13 cellular contexts compared by ENCODE assay signal in genomic region chr14:26008290-26008689, GRCh38.
A peak's percentile ranks its signal among the peaks of the same experiment; 100 is the strongest.
DNase-seq lines count a peak whose midpoint lies in the region; ATAC-seq and TF ChIP-seq lines count a peak whose summit lies in the region.
"Had no signal": no experiment of that assay in that cellular context is flagged by ENCODE, and none has a peak within 500 bp of the region (broad histone marks: within the 10 kb centered on the region; RNA-seq: fewer than 3 reads in every experiment).

No MANE protein-coding gene starts in this region.

- no peaks in the 10 kb centered on the region for H3K4me1 Mint-ChIP-seq in glutamatergic neuron (ENCODE audit: low read depth, unreplicated experiment)

- no peaks in the 10 kb centered on the region for H3K36me3 Mint-ChIP-seq in glutamatergic neuron (ENCODE audit: unreplicated experiment)

- H3K27ac ChIP-seq in cardiac muscle cell: no peak overlapping the region
- no peak overlapping the region for H3K27ac ChIP-seq in right atrium auricular region
- no peak overlapping the region for H3K27ac ChIP-seq in SJCRH30
- H3K27ac ChIP-seq: adrenal gland, tibial artery had no signal

- H3K4me3 ChIP-seq in cardiac muscle cell: no peak overlapping the region
- no peak overlapping the region for H3K4me3 ChIP-seq in right atrium auricular region
- no peak overlapping the region for H3K4me3 ChIP-seq in SJCRH30
- no peak overlapping the region for H3K4me3 ChIP-seq in MG63
- H3K4me3 ChIP-seq: adrenal gland, tibial artery had no signal

- H3K36me3 ChIP-seq in cardiac muscle cell (no peaks in the 10 kb centered on the region), right atrium auricular region (no peaks in the 10 kb centered on the region), SJCRH30 (no peaks in the 10 kb centered on the region), MG63 (no peaks in the 10 kb centered on the region)
- H3K36me3 ChIP-seq: adrenal gland, tibial artery had no signal

- H3K9me3 Mint-ChIP-seq in glutamatergic neuron (ENCODE audit: unreplicated experiment): no peaks in the 10 kb centered on the region

- no peak for ATAC-seq in GM21447 (IDR thresholded peaks at IDR 0.05; ENCODE audit: unreplicated experiment)
- ATAC-seq: sciatic nerve had no signal

- no peak overlapping the region for H3K27ac Mint-ChIP-seq in glutamatergic neuron (ENCODE audit: unreplicated experiment)

- no peaks in the 10 kb centered on the region for H3K9me3 ChIP-seq in cardiac muscle cell (ENCODE audit: low read depth)
- no peaks in the 10 kb centered on the region for H3K9me3 ChIP-seq in right atrium auricular region
- no peaks in the 10 kb centered on the region for H3K9me3 ChIP-seq in SJCRH30 (replicated peaks)
- no peaks in the 10 kb centered on the region for H3K9me3 ChIP-seq in MG63
- H3K9me3 ChIP-seq: adrenal gland, tibial artery had no signal

- H3K4me1 ChIP-seq in cardiac muscle cell (ENCODE audit: low read depth) (no peaks in the 10 kb centered on the region), right atrium auricular region (no peaks in the 10 kb centered on the region), SJCRH30 (no peaks in the 10 kb centered on the region)
- H3K4me1 ChIP-seq: adrenal gland, tibial artery had no signal

- H3K27me3 Mint-ChIP-seq in glutamatergic neuron (ENCODE audit: unreplicated experiment): no peaks in the 10 kb centered on the region

- no peak overlapping the region for H3K4me3 Mint-ChIP-seq in glutamatergic neuron (ENCODE audit: unreplicated experiment)

- H3K27me3 ChIP-seq in cardiac muscle cell (no peaks in the 10 kb centered on the region), right atrium auricular region (no peaks in the 10 kb centered on the region), SJCRH30 (no peaks in the 10 kb centered on the region), MG63 (no peaks in the 10 kb centered on the region)
- H3K27me3 ChIP-seq: adrenal gland, tibial artery had no signal

- TF ChIP-seq CTCF in cardiac muscle cell (IDR thresholded peaks at IDR 0.05; ENCODE audit: low read depth, low read length): no peak
- no peak for TF ChIP-seq CTCF in right atrium auricular region (IDR thresholded peaks at IDR 0.05)
- TF ChIP-seq CTCF in glutamatergic neuron (IDR thresholded peaks at IDR 0.05; ENCODE audit: partially characterized antibody, unreplicated experiment): peak; percentile 12

- peak; percentile 2 to 32 for DNase-seq in cardiac muscle cell (ENCODE audit: low read depth in 1 of 2, low spot score in 1 of 2)
- no peak for DNase-seq in right atrium auricular region (ENCODE audit: low spot score)
- peak; percentile 8 to 46 for DNase-seq in SJCRH30
- no peak for DNase-seq in glutamatergic neuron
- no peak for DNase-seq in CD1c-positive myeloid dendritic cell (ENCODE audit: extremely low spot score)
- no peak for DNase-seq in MG63
- DNase-seq in stimulated activated CD4-positive, alpha-beta T cell treated with anti-CD3 and anti-CD28 coated beads, Interleukin-1b, Interleukin-23, amount 100 ng/mL, for 48 hours: no peak
- DNase-seq: NCI-H1092, T-helper 9 cell, tibial artery had no signal

Comparison
In these comparisons a context has a peak if more than half of its experiments do, and no peak if none do; other contexts are left out.
1. DNase-seq: peak in cardiac muscle cell (2 of 2) and SJCRH30 (2 of 2); none in right atrium auricular region (single experiment), glutamatergic neuron (single experiment), CD1c-positive myeloid dendritic cell (single experiment), MG63 (single experiment) and stimulated activated CD4-positive, alpha-beta T cell treated with anti-CD3 and anti-CD28 coated beads, Interleukin-1b, Interleukin-23, amount 100 ng/mL, for 48 hours (single experiment).